Comparison of ENCODE assay signal across 8 cellular contexts in the genomic region with DNA sequence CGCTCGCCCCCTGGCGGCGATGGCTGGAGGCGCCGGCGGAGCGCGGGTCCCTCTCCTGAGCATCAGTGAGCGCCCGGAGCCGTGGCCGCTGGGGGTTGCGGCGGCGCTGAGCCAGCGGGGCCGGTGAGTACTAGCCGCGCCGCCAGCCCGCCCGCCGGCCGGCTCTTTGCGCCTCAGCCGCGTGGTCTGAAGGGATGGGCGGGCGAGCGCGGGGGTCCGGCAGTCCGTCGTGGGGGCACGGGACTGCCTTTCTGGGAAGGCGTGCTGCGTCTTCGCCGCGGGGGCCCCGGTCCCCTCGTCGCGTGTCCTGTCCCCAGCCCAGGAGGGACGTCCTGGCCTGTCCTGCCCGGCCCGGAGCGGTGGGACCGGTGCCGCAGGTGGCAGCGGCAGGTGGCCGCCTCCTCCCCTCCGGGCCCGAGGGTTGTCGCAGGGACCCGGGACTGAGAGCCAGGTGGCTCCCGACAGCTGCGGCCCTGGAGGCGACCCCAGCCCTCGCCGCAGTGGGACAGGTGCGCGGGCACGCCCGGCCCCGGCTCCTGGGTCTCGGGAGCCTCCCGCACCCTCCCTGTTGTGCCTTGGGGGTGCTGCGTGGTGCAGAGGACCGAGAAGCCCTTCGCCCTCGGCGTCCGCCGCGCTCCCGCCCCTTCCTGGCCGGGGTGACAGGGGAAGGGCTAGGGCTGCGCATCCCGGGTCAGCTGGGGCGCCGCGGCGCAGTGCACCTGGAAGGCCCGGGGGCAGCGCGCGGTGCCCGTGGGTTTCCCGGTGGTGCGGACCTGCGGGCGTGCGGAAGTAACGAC. TPM values are rescaled to one million over a fixed set of nuclear protein-coding genes. Genes with fewer than 3 reads are reported as not detected.
A peak's percentile ranks its signal among the peaks of the same experiment; 100 is the strongest.
DNase-seq lines count a peak whose midpoint lies in the region; TF ChIP-seq lines count a peak whose summit lies in the region.

Gene SPECC1 (plus strand): TSS at position 58 of the 797 bp plus-strand sequence. CDS start 87,293 bp downstream, outside the sequence.

- peaks cover 12% of the 10 kb centered on the region for H3K4me1 Mint-ChIP-seq in HFFc6 (ENCODE audit: low read depth)

- no peaks in the 10 kb centered on the region for H3K9me2 ChIP-seq in hepatocyte (replicated peaks; ENCODE audit: insufficient read depth)

- H3K79me2 ChIP-seq in hepatocyte: no peaks in the 10 kb centered on the region

- peaks cover 30% of the 10 kb centered on the region for H3K27me3 Mint-ChIP-seq in HFFc6 (ENCODE audit: insufficient read depth)

- peak within 1 kb of the TSS; percentile 92 for H3K4me3 Mint-ChIP-seq in HFFc6

- H4K20me1 ChIP-seq in hepatocyte (ENCODE audit: insufficient read depth, poor library complexity, severe bottlenecking): no peaks in the 10 kb centered on the region

- DNase-seq in HFFc6 (no peak), NCI-H1092 (lab: John Stamatoyannopoulos, UW) (peak; percentile 65), amygdala (lab: John Stamatoyannopoulos, UW) (peak in 31 of 56 donors; percentile 32 to 90 (median 62)), hepatocyte (ENCODE audit: low spot score) (peak; percentile 83), retinal pigment epithelial cell (ENCODE audit: low read depth) (no peak), NCI-H2107 treated with DMSO at 0.1 percent for 48 hours (lab: John Stamatoyannopoulos, UW; ENCODE audit: unreplicated experiment) (no peak)

- H2AFZ ChIP-seq in hepatocyte: peak within 1 kb of the TSS; percentile 100

- H3K4me3 ChIP-seq in hepatocyte (peak within 1 kb of the TSS; percentile 89), retinal pigment epithelial cell (ENCODE audit: low read length) (peak within 1 kb of the TSS; percentile 65)

- H3K27me3 ChIP-seq in hepatocyte: peaks cover 68% of the 10 kb centered on the region

- TF ChIP-seq CTCF in GM12801 (IDR thresholded peaks at IDR 0.05; ENCODE audit: extremely low read depth, insufficient read length) (peak; percentile 45), HFFc6 (IDR thresholded peaks at IDR 0.05) (peak; percentile 99), hepatocyte (IDR thresholded peaks at IDR 0.05; ENCODE audit: poor library complexity) (peak; percentile 70), retinal pigment epithelial cell (conservative IDR thresholded peaks at IDR 0.05; ENCODE audit: low read depth, low read length) (peak; percentile 72)

- H3K36me3 ChIP-seq in hepatocyte (replicated peaks; ENCODE audit: insufficient read depth, low read depth): no peaks in the 10 kb centered on the region

- H3K9me3 ChIP-seq in hepatocyte (ENCODE audit: low read depth): no peaks in the 10 kb centered on the region

- no peaks in the 10 kb centered on the region for H3K9me3 Mint-ChIP-seq in HFFc6

- H3K4me1 ChIP-seq in hepatocyte (ENCODE audit: insufficient read depth): no peaks in the 10 kb centered on the region

- no peak within 1 kb of the TSS for H3K27ac Mint-ChIP-seq in HFFc6

- no peaks in the 10 kb centered on the region for H3K36me3 Mint-ChIP-seq in HFFc6 (ENCODE audit: low read depth)

- intact Hi-C loops in T-helper 1 cell treated with Interleukin-12 subunit alpha and Interleukin-12 subunit beta and Interleukin-4 antibody, amounts not matched to agents 30 ng/mL and 1 ng/mL, for 36 hours (cut with micrococcal nuclease): loop anchor here (1.0 to 5.0 kb wide), 4 partner anchors 17 to 647 kb away; partner anchors contain the start of genes AKAP10, B9D1 and ULK2

- under 1% methylated on average over 36 of the region's 96 CpGs for WGBS in hepatocyte (ENCODE audit: low lambda C conversion rate, missing lambda C conversion rate)

- H3K27ac ChIP-seq in hepatocyte: no peak within 1 kb of the TSS

- H3K4me2 ChIP-seq in hepatocyte: peak within 1 kb of the TSS; percentile 99

RNA-seq across cellular contexts. Expression of gene SPECC1, which starts in this region (rescaled TPM):
- total RNA-seq in HFFc6 (2021; fragmentation: NEBNext Ultra II Directional; extraction: Animal tissue kit (Norgen Biotek cat#: 25700)): 10 to 100 TPM; 19.2 to 33.7 (median 29.4) TPM
- 9.8 and 10.8 TPM in 2 replicates for total RNA-seq in T-helper 1 cell treated with Interleukin-12 subunit alpha and Interleukin-12 subunit beta and Interleukin-4 antibody, amounts not matched to agents 30 ng/mL and 1 ng/mL, for 36 hours
- 45.1 and 57.5 TPM in 2 replicates for total RNA-seq in hepatocyte
- 20.4 and 22.9 TPM in 2 replicates for polyA plus RNA-seq in hepatocyte

Comparison
In these comparisons a context has a peak if more than half of its experiments do, and no peak if none do; other contexts are left out.
1. CTCF ChIP-seq: peak in every context shown above with its lines; median percentile 99 in HFFc6; 72 in retinal pigment epithelial cell; 70 in hepatocyte; 45 in GM12801.
2. DNase-seq: peak in NCI-H1092 (single experiment), amygdala (31 of 56) and hepatocyte (single experiment); none in HFFc6 (single experiment), retinal pigment epithelial cell (single experiment) and NCI-H2107 treated with DMSO at 0.1 percent for 48 hours (single experiment).